ENCODE assay signal across 26 cellular contexts in genomic region chr17:3926860-3927627, GRCh38. TPM values are rescaled to one million over a fixed set of nuclear protein-coding genes. Genes with fewer than 3 reads are reported as not detected.
DNase-seq lines count a peak whose midpoint lies in the region; ATAC-seq and TF ChIP-seq lines count a peak whose summit lies in the region.
"Had no signal": no experiment of that assay in that cellular context is flagged by ENCODE, and none has a peak within 500 bp of the region (broad histone marks: within the 10 kb centered on the region; RNA-seq: fewer than 3 reads in every experiment).

No MANE protein-coding gene starts in this region.

- H3K36me3 ChIP-seq in ascending aorta: peaks cover 0 to 9% of the 10 kb centered on the region in 2 donors
- H3K36me3 ChIP-seq: ovary, sigmoid colon, SJSA1, tibial nerve had no signal

- no peaks in the 10 kb centered on the region for H3K9me3 Mint-ChIP-seq in activated CD8-positive, alpha-beta T cell treated with anti-CD3 and anti-CD28 coated beads, Interleukin-2, amount 10 ng/mL, durations not matched to agents 7 days and 5 days (ENCODE audit: insufficient read depth)
- H3K9me3 Mint-ChIP-seq in activated CD8-positive, alpha-beta T cell treated with anti-CD3 and anti-CD28 coated beads for 36 hours: no peaks in the 10 kb centered on the region
- H3K9me3 Mint-ChIP-seq in activated B cell treated with CpG ODN at 0.5 μM for 24 hours: no peaks in the 10 kb centered on the region
- H3K9me3 Mint-ChIP-seq in memory B cell: no peaks in the 10 kb centered on the region
- H3K9me3 Mint-ChIP-seq in stimulated activated effector memory CD8-positive, alpha-beta T cell treated with anti-CD3 and anti-CD28 coated beads, Interleukin-12 subunit alpha, Interleukin-12 subunit beta, amount 100 ng/mL, for 72 hours: no peaks in the 10 kb centered on the region
- H3K9me3 Mint-ChIP-seq: activated naive CD4-positive, alpha-beta T cell treated with anti-CD3 and anti-CD28 coated beads, Interleukin-2, amount 10 ng/mL, durations not matched to agents 7 days and 5 days had no signal

- H3K4me1 Mint-ChIP-seq in activated CD8-positive, alpha-beta T cell treated with anti-CD3 and anti-CD28 coated beads, Interleukin-2, amount 10 ng/mL, durations not matched to agents 7 days and 5 days (ENCODE audit: low read depth): no peaks in the 10 kb centered on the region
- H3K4me1 Mint-ChIP-seq in activated CD8-positive, alpha-beta T cell treated with anti-CD3 and anti-CD28 coated beads for 36 hours (ENCODE audit: low read depth): no peaks in the 10 kb centered on the region
- peaks cover 24% of the 10 kb centered on the region for H3K4me1 Mint-ChIP-seq in activated B cell treated with CpG ODN at 0.5 μM for 24 hours
- H3K4me1 Mint-ChIP-seq in memory B cell: peaks cover 24% of the 10 kb centered on the region
- peaks cover 12% of the 10 kb centered on the region for H3K4me1 Mint-ChIP-seq in stimulated activated effector memory CD8-positive, alpha-beta T cell treated with anti-CD3 and anti-CD28 coated beads, Interleukin-12 subunit alpha, Interleukin-12 subunit beta, amount 100 ng/mL, for 72 hours
- H3K4me1 Mint-ChIP-seq: activated naive CD4-positive, alpha-beta T cell treated with anti-CD3 and anti-CD28 coated beads, Interleukin-2, amount 10 ng/mL, durations not matched to agents 7 days and 5 days had no signal

- peak overlapping the region; percentile 29 for H3K27ac Mint-ChIP-seq in activated CD8-positive, alpha-beta T cell treated with anti-CD3 and anti-CD28 coated beads, Interleukin-2, amount 10 ng/mL, durations not matched to agents 7 days and 5 days
- no peak overlapping the region for H3K27ac Mint-ChIP-seq in activated CD8-positive, alpha-beta T cell treated with anti-CD3 and anti-CD28 coated beads for 36 hours
- H3K27ac Mint-ChIP-seq in activated B cell treated with CpG ODN at 0.5 μM for 24 hours: peak overlapping the region; percentile 35
- peak overlapping the region; percentile 76 for H3K27ac Mint-ChIP-seq in memory B cell
- H3K27ac Mint-ChIP-seq in stimulated activated effector memory CD8-positive, alpha-beta T cell treated with anti-CD3 and anti-CD28 coated beads, Interleukin-12 subunit alpha, Interleukin-12 subunit beta, amount 100 ng/mL, for 72 hours: peak overlapping the region; percentile 85
- H3K27ac Mint-ChIP-seq: activated naive CD4-positive, alpha-beta T cell treated with anti-CD3 and anti-CD28 coated beads, Interleukin-2, amount 10 ng/mL, durations not matched to agents 7 days and 5 days had no signal

- CTCF ChIA-PET in activated CD8-positive, alpha-beta T cell treated with anti-CD3 and anti-CD28 coated beads, Interleukin-2, amount 10 ng/mL, durations not matched to agents 7 days and 5 days (lab: Charles Lee): interaction anchor here (0.7 kb wide), 1 partner anchor 13 kb away, joined by 5 read pairs; no protein-coding TSS in a partner anchor
- CTCF ChIA-PET in activated CD8-positive, alpha-beta T cell treated with anti-CD3 and anti-CD28 coated beads for 36 hours (lab: Charles Lee): interaction anchor here (1.1 kb wide), 1 partner anchor 64 kb away, joined by 3 read pairs; no protein-coding TSS in a partner anchor
- CTCF ChIA-PET in activated B cell treated with CpG ODN at 0.5 μM for 24 hours (lab: Charles Lee): interaction anchor here (2.0 kb wide), 1 partner anchor 13 kb away, joined by 8 read pairs; no protein-coding TSS in a partner anchor

- intact Hi-C loops in activated CD8-positive, alpha-beta T cell treated with anti-CD3 and anti-CD28 coated beads for 36 hours (cut with micrococcal nuclease): no loop called here
- intact Hi-C loops in activated B cell treated with CpG ODN at 0.5 μM for 24 hours (cut with micrococcal nuclease) (no loop called here), ascending aorta (cut with DNase I) (no loop called here)

- H3K4me3 ChIP-seq in ascending aorta: no peak overlapping the region
- H3K4me3 ChIP-seq: ovary, sigmoid colon, SJSA1, tibial nerve had no signal

- TF ChIP-seq CTCF in activated CD8-positive, alpha-beta T cell treated with anti-CD3 and anti-CD28 coated beads for 36 hours (IDR thresholded peaks at IDR 0.05): no peak
- no peak for TF ChIP-seq CTCF in activated B cell treated with CpG ODN at 0.5 μM for 24 hours (IDR thresholded peaks at IDR 0.05)
- no peak for TF ChIP-seq CTCF in ascending aorta (IDR thresholded peaks at IDR 0.05)

- no peaks in the 10 kb centered on the region for H3K9me3 ChIP-seq in ascending aorta
- H3K9me3 ChIP-seq: ovary, sigmoid colon, SJSA1, tibial nerve had no signal

- peak overlapping the region in 1 of 2 donors; percentile 60 for H3K27ac ChIP-seq in ascending aorta
- H3K27ac ChIP-seq: 22Rv1, ovary, sigmoid colon, SJSA1, tibial nerve had no signal

- POLR2A ChIA-PET in activated CD8-positive, alpha-beta T cell treated with anti-CD3 and anti-CD28 coated beads, Interleukin-2, amount 10 ng/mL, durations not matched to agents 7 days and 5 days (lab: Charles Lee): no interaction called here
- POLR2A ChIA-PET in activated CD8-positive, alpha-beta T cell treated with anti-CD3 and anti-CD28 coated beads for 36 hours (lab: Charles Lee): interaction anchor here (1.3 kb wide), 1 partner anchor 11 kb away, joined by 7 read pairs; the partner anchor contains the start of gene P2RX1
- POLR2A ChIA-PET in activated B cell treated with CpG ODN at 0.5 μM for 24 hours (lab: Charles Lee): interaction anchor here (0.5 kb wide), 2 partner anchors 19 to 21 kb away, joined by 4 to 10 read pairs; no protein-coding TSS in a partner anchor

- H3K4me3 Mint-ChIP-seq in activated CD8-positive, alpha-beta T cell treated with anti-CD3 and anti-CD28 coated beads, Interleukin-2, amount 10 ng/mL, durations not matched to agents 7 days and 5 days: no peak overlapping the region
- H3K4me3 Mint-ChIP-seq in activated CD8-positive, alpha-beta T cell treated with anti-CD3 and anti-CD28 coated beads for 36 hours: no peak overlapping the region
- H3K4me3 Mint-ChIP-seq in activated B cell treated with CpG ODN at 0.5 μM for 24 hours (no peak overlapping the region), memory B cell (no peak overlapping the region)
- no peak overlapping the region for H3K4me3 Mint-ChIP-seq in stimulated activated effector memory CD8-positive, alpha-beta T cell treated with anti-CD3 and anti-CD28 coated beads, Interleukin-12 subunit alpha, Interleukin-12 subunit beta, amount 100 ng/mL, for 72 hours
- H3K4me3 Mint-ChIP-seq: activated naive CD4-positive, alpha-beta T cell treated with anti-CD3 and anti-CD28 coated beads, Interleukin-2, amount 10 ng/mL, durations not matched to agents 7 days and 5 days had no signal

- H3K36me3 Mint-ChIP-seq in activated CD8-positive, alpha-beta T cell treated with anti-CD3 and anti-CD28 coated beads, Interleukin-2, amount 10 ng/mL, durations not matched to agents 7 days and 5 days (ENCODE audit: low read depth): peaks cover 49% of the 10 kb centered on the region
- peaks cover 13% of the 10 kb centered on the region for H3K36me3 Mint-ChIP-seq in activated CD8-positive, alpha-beta T cell treated with anti-CD3 and anti-CD28 coated beads for 36 hours (ENCODE audit: low read depth)
- H3K36me3 Mint-ChIP-seq in activated B cell treated with CpG ODN at 0.5 μM for 24 hours (ENCODE audit: low read depth) (peaks cover 69% of the 10 kb centered on the region), memory B cell (peaks cover 16% of the 10 kb centered on the region)
- peaks cover 74% of the 10 kb centered on the region for H3K36me3 Mint-ChIP-seq in stimulated activated effector memory CD8-positive, alpha-beta T cell treated with anti-CD3 and anti-CD28 coated beads, Interleukin-12 subunit alpha, Interleukin-12 subunit beta, amount 100 ng/mL, for 72 hours

- no peak for DNase-seq in activated CD8-positive, alpha-beta T cell treated with anti-CD3 and anti-CD28 coated beads, Interleukin-2, amount 10 ng/mL, durations not matched to agents 7 days and 5 days
- DNase-seq in activated CD8-positive, alpha-beta T cell treated with anti-CD3 and anti-CD28 coated beads for 36 hours: no peak
- DNase-seq in activated B cell treated with CpG ODN at 0.5 μM for 24 hours (no peak), memory B cell (ENCODE audit: low spot score in 2 of 2) (no peak), ascending aorta (ENCODE audit: low spot score in 2 of 2) (no peak)
- no peak for DNase-seq in stimulated activated effector memory CD8-positive, alpha-beta T cell treated with anti-CD3 and anti-CD28 coated beads, Interleukin-12 subunit alpha, Interleukin-12 subunit beta, amount 100 ng/mL, for 72 hours (ENCODE audit: low spot score in 2 of 2)
- DNase-seq in stimulated activated CD4-positive, alpha-beta T cell treated with anti-CD3 and anti-CD28 coated beads, Interleukin-12 subunit alpha, Interleukin-12 subunit beta, amount 100 ng/mL, for 4 hours: no peak
- DNase-seq: activated CD4-positive, alpha-beta T cell treated with anti-CD3 and anti-CD28 coated beads, Interleukin-2, amount 50 U/mL, for 48 hours; activated naive CD4-positive, alpha-beta T cell treated with anti-CD3 and anti-CD28 coated beads, Interleukin-2, amount 10 ng/mL, durations not matched to agents 7 days and 5 days; activated T-cell treated with anti-CD3 and anti-CD28 coated beads, Interleukin-2, amount 50 U/mL, for 1 hour; COR-L47; Karpas-422; NCI-H1092 treated with DMSO at 0.1 percent for 48 hours; NCI-H2081 treated with DMSO at 0.1 percent for 48 hours; NK-92 treated with Interleukin-12 subunit alpha and Interleukin-12 subunit beta, amount 100 ng/mL, for 24 hours; sigmoid colon; stimulated activated naive CD4-positive, alpha-beta T cell had no signal

- peaks cover 7 to 14% of the 10 kb centered on the region in 2 donors for H3K4me1 ChIP-seq in ascending aorta
- H3K4me1 ChIP-seq: sigmoid colon, SJSA1 had no signal

- ATAC-seq in activated CD8-positive, alpha-beta T cell treated with anti-CD3 and anti-CD28 coated beads, Interleukin-2, amount 10 ng/mL, durations not matched to agents 7 days and 5 days: no peak
- ATAC-seq in activated CD8-positive, alpha-beta T cell treated with anti-CD3 and anti-CD28 coated beads for 36 hours: no peak
- ATAC-seq in activated B cell treated with CpG ODN at 0.5 μM for 24 hours (ENCODE audit: low read depth): no peak
- ATAC-seq in memory B cell (ENCODE audit: low read depth): no peak
- ATAC-seq in stimulated activated effector memory CD8-positive, alpha-beta T cell treated with anti-CD3 and anti-CD28 coated beads, Interleukin-12 subunit alpha, Interleukin-12 subunit beta, amount 100 ng/mL, for 72 hours: no peak
- ATAC-seq in GM21786 (IDR thresholded peaks at IDR 0.05; ENCODE audit: unreplicated experiment): no peak
- ATAC-seq: left lobe of liver, Panc1 had no signal

- no peaks in the 10 kb centered on the region for H3K27me3 Mint-ChIP-seq in activated CD8-positive, alpha-beta T cell treated with anti-CD3 and anti-CD28 coated beads, Interleukin-2, amount 10 ng/mL, durations not matched to agents 7 days and 5 days (ENCODE audit: low read depth)
- H3K27me3 Mint-ChIP-seq in activated CD8-positive, alpha-beta T cell treated with anti-CD3 and anti-CD28 coated beads for 36 hours: no peaks in the 10 kb centered on the region
- H3K27me3 Mint-ChIP-seq in activated B cell treated with CpG ODN at 0.5 μM for 24 hours (no peaks in the 10 kb centered on the region), memory B cell (no peaks in the 10 kb centered on the region)
- H3K27me3 Mint-ChIP-seq: activated naive CD4-positive, alpha-beta T cell treated with anti-CD3 and anti-CD28 coated beads, Interleukin-2, amount 10 ng/mL, durations not matched to agents 7 days and 5 days had no signal

- no peaks in the 10 kb centered on the region for H3K27me3 ChIP-seq in ascending aorta
- H3K27me3 ChIP-seq: ovary, sigmoid colon, SJSA1, tibial nerve had no signal

RNA-seq across cellular contexts. Expression of gene P2RX1, which starts 10.8 kb away (rescaled TPM):
- total RNA-seq in activated CD8-positive, alpha-beta T cell treated with anti-CD3 and anti-CD28 coated beads, Interleukin-2, amount 10 ng/mL, durations not matched to agents 7 days and 5 days: 1 to 10 TPM; 1.1 TPM
- 1 to 10 TPM in 1 of 2 experiments, under 1 TPM in 1; 0.43 to 1.7 TPM for total RNA-seq in activated CD8-positive, alpha-beta T cell treated with anti-CD3 and anti-CD28 coated beads for 36 hours
- total RNA-seq in activated B cell treated with CpG ODN at 0.5 μM for 24 hours: 22.0 and 26.0 TPM in 2 replicates
- not detected for total RNA-seq in ascending aorta
- total RNA-seq: HT1080, NCI-H460 had no signal

RNA-seq across cellular contexts. Expression of gene CAMKK1, which starts 34.2 kb away (rescaled TPM):
- 1 to 10 TPM; 3.3 to 4.0 TPM for total RNA-seq in activated CD8-positive, alpha-beta T cell treated with anti-CD3 and anti-CD28 coated beads, Interleukin-2, amount 10 ng/mL, durations not matched to agents 7 days and 5 days
- total RNA-seq in activated CD8-positive, alpha-beta T cell treated with anti-CD3 and anti-CD28 coated beads for 36 hours: 1 to 10 TPM; 6.7 to 6.9 TPM
- total RNA-seq in activated B cell treated with CpG ODN at 0.5 μM for 24 hours: 4.3 and 6.1 TPM in 2 replicates
- 3.6 TPM for total RNA-seq in ascending aorta

RNA-seq across cellular contexts. Expression of gene ATP2A3, which starts 37.2 kb away (rescaled TPM):
- total RNA-seq in activated CD8-positive, alpha-beta T cell treated with anti-CD3 and anti-CD28 coated beads, Interleukin-2, amount 10 ng/mL, durations not matched to agents 7 days and 5 days: 100 to 1,000 TPM; 341 to 354 TPM
- total RNA-seq in activated CD8-positive, alpha-beta T cell treated with anti-CD3 and anti-CD28 coated beads for 36 hours: 100 to 1,000 TPM; 113 to 117 TPM
- total RNA-seq in activated B cell treated with CpG ODN at 0.5 μM for 24 hours (458 and 541 TPM in 2 replicates), ascending aorta (27.2 TPM)
- total RNA-seq: HT1080 had no signal
